In the genomic region with DNA sequence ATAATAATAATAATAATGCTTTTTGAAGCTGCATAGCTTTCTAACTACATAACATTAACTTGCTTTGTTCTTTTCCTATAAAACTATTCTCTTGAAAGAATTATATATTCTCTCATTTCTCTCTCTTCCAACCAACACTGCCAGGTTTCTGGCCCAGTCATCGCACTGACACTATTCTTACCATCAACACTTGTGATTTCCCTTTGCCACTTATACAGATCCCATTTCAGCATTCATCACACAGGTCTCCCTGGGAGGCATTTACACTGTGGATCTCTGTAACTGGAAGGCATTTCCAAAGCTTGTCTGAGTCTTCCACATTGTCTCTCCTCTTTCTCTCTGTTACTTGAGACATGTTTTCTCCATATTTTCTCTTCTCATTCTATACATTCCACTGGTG, we compare ENCODE assay signal across 29 cellular contexts.
"Had no signal": no experiment of that assay in that cellular context is flagged by ENCODE, and none has a peak within 500 bp of the region (broad histone marks: within the 10 kb centered on the region; RNA-seq: fewer than 3 reads in every experiment).

No MANE protein-coding gene starts in this region.

- ATAC-seq: stimulated activated effector memory CD8-positive, alpha-beta T cell treated with anti-CD3 and anti-CD28 coated beads, Interleukin-12 subunit alpha, Interleukin-12 subunit beta, amount 100 ng/mL, for 72 hours; stimulated activated memory B cell treated with anti-CD40 and anti-IgM and Interleukin-4, amounts not matched to agents 10 μg/mL and 1 μg/mL and 100 μg/mL, for 72 hours; stimulated activated naive B cell treated with anti-CD40 and anti-IgM and Interleukin-4, amounts not matched to agents 10 μg/mL and 1 μg/mL and 100 μg/mL, for 72 hours; stimulated activated naive CD8-positive, alpha-beta T cell treated with anti-CD3 and anti-CD28 coated beads, Interleukin-15, amount 100 ng/mL, for 72 hours; stimulated activated naive CD8-positive, alpha-beta T cell treated with anti-CD3 and anti-CD28 coated beads, Interleukin-15, Interleukin-2, amounts not matched to agents 100 U/mL and 50 U/mL, for 24 hours; upper lobe of right lung had no signal

- H3K27me3 Mint-ChIP-seq: stimulated activated memory B cell treated with anti-CD40 and anti-IgM and Interleukin-4, amounts not matched to agents 10 μg/mL and 1 μg/mL and 100 μg/mL, for 72 hours; stimulated activated naive B cell treated with anti-CD40 and anti-IgM and Interleukin-4, amounts not matched to agents 10 μg/mL and 1 μg/mL and 100 μg/mL, for 72 hours; stimulated activated naive CD8-positive, alpha-beta T cell treated with anti-CD3 and anti-CD28 coated beads, Interleukin-15, amount 100 ng/mL, for 72 hours; stimulated activated naive CD8-positive, alpha-beta T cell treated with anti-CD3 and anti-CD28 coated beads, Interleukin-15, Interleukin-2, amounts not matched to agents 100 ng/mL and 50 ng/mL, for 24 hours; type B pancreatic cell had no signal

- H3K9me3 ChIP-seq: stomach, suprapubic skin, testis, thoracic aorta, thyroid gland, tibial artery, transverse colon, upper lobe of left lung, upper lobe of right lung, uterus, vagina had no signal

- H3K27ac ChIP-seq: stomach, suprapubic skin, testis, thoracic aorta, thyroid gland, tibial artery, tibial nerve, transverse colon, upper lobe of left lung, upper lobe of right lung, uterus, vagina had no signal

- FAIRE-seq: urothelium cell line had no signal

- H3K36me3 Mint-ChIP-seq: stimulated activated effector memory CD8-positive, alpha-beta T cell treated with anti-CD3 and anti-CD28 coated beads, Interleukin-12 subunit alpha, Interleukin-12 subunit beta, amount 100 ng/mL, for 72 hours; stimulated activated memory B cell treated with anti-CD40 and anti-IgM and Interleukin-4, amounts not matched to agents 10 μg/mL and 1 μg/mL and 100 μg/mL, for 72 hours; stimulated activated naive B cell treated with anti-CD40 and anti-IgM and Interleukin-4, amounts not matched to agents 10 μg/mL and 1 μg/mL and 100 μg/mL, for 72 hours; type B pancreatic cell had no signal

- H3K4me3 ChIP-seq: stomach, suprapubic skin, testis, thoracic aorta, thyroid gland, tibial artery, tibial nerve, transverse colon, upper lobe of left lung, upper lobe of right lung, uterus, vagina had no signal

- H3K4me1 ChIP-seq: stomach, suprapubic skin, testis, thyroid gland, tibial artery, tibial nerve, transverse colon, upper lobe of right lung, uterus, vagina had no signal

- H3K36me3 ChIP-seq: stomach, suprapubic skin, thoracic aorta, thyroid gland, tibial artery, tibial nerve, transverse colon, upper lobe of left lung, upper lobe of right lung, uterus, vagina had no signal

- H3K9me3 Mint-ChIP-seq: stimulated activated effector memory CD8-positive, alpha-beta T cell treated with anti-CD3 and anti-CD28 coated beads, Interleukin-12 subunit alpha, Interleukin-12 subunit beta, amount 100 ng/mL, for 72 hours; stimulated activated naive B cell treated with anti-CD40 and anti-IgM and Interleukin-4, amounts not matched to agents 10 μg/mL and 1 μg/mL and 100 μg/mL, for 72 hours; stimulated activated naive CD8-positive, alpha-beta T cell treated with anti-CD3 and anti-CD28 coated beads, Interleukin-15, Interleukin-2, amounts not matched to agents 100 ng/mL and 50 ng/mL, for 24 hours; type B pancreatic cell had no signal

- H3K27me3 ChIP-seq: stomach, suprapubic skin, testis, thyroid gland, tibial artery, tibial nerve, transverse colon, upper lobe of left lung, upper lobe of right lung, uterus, vagina had no signal

- H3K4me3 Mint-ChIP-seq: stimulated activated effector memory CD8-positive, alpha-beta T cell treated with anti-CD3 and anti-CD28 coated beads, Interleukin-12 subunit alpha, Interleukin-12 subunit beta, amount 100 ng/mL, for 72 hours; stimulated activated memory B cell treated with anti-CD40 and anti-IgM and Interleukin-4, amounts not matched to agents 10 μg/mL and 1 μg/mL and 100 μg/mL, for 72 hours; stimulated activated naive B cell treated with anti-CD40 and anti-IgM and Interleukin-4, amounts not matched to agents 10 μg/mL and 1 μg/mL and 100 μg/mL, for 72 hours; stimulated activated naive CD8-positive, alpha-beta T cell treated with anti-CD3 and anti-CD28 coated beads, Interleukin-15, amount 100 ng/mL, for 72 hours; stimulated activated naive CD8-positive, alpha-beta T cell treated with anti-CD3 and anti-CD28 coated beads, Interleukin-15, Interleukin-2, amounts not matched to agents 100 ng/mL and 50 ng/mL, for 24 hours; type B pancreatic cell had no signal

- DNase-seq: stimulated activated CD4-positive, alpha-beta T cell treated with anti-CD3 and anti-CD28 coated beads, Interleukin-2, amount 100 ng/mL, for 48 hours; stimulated activated CD4-positive, alpha-beta T cell treated with anti-CD3 and anti-CD28 coated beads, Interleukin-4, amount 100 ng/mL, for 1 hour; stimulated activated CD4-positive, alpha-beta T cell treated with anti-CD3 and anti-CD28 coated beads, Interleukin-4, amount 100 ng/mL, for 24 hours; stimulated activated CD4-positive, alpha-beta T cell treated with anti-CD3 and anti-CD28 coated beads, Interleukin-4, amount 100 ng/mL, for 4 hours; stimulated activated CD8-positive, alpha-beta memory T cell treated with anti-CD3 and anti-CD28 coated beads, Interleukin-4, amount 100 ng/mL, for 48 hours; stimulated activated naive B cell treated with anti-CD40 and anti-IgM and Interleukin-4, amounts not matched to agents 10 μg/mL and 1 μg/mL and 100 μg/mL, for 72 hours; stimulated activated naive CD4-positive, alpha-beta T cell; stimulated activated naive CD4-positive, alpha-beta T cell treated with Interleukin-2 at 50 U/mL for 16 hours; stimulated activated naive CD8-positive, alpha-beta T cell treated with anti-CD3 and anti-CD28 coated beads, Interleukin-15, amount 100 ng/mL, for 72 hours; stimulated activated naive CD8-positive, alpha-beta T cell treated with anti-CD3 and anti-CD28 coated beads, Interleukin-15, Interleukin-2, amounts not matched to agents 100 U/mL and 50 U/mL, for 24 hours; stomach; substantia nigra; testis; thyroid gland; tibial artery; transverse colon; trophoblast cell; upper lobe of left lung; upper lobe of right lung; uterus had no signal

- H3K4me1 Mint-ChIP-seq: stimulated activated effector memory CD8-positive, alpha-beta T cell treated with anti-CD3 and anti-CD28 coated beads, Interleukin-12 subunit alpha, Interleukin-12 subunit beta, amount 100 ng/mL, for 72 hours; stimulated activated memory B cell treated with anti-CD40 and anti-IgM and Interleukin-4, amounts not matched to agents 10 μg/mL and 1 μg/mL and 100 μg/mL, for 72 hours; stimulated activated naive B cell treated with anti-CD40 and anti-IgM and Interleukin-4, amounts not matched to agents 10 μg/mL and 1 μg/mL and 100 μg/mL, for 72 hours; stimulated activated naive CD8-positive, alpha-beta T cell treated with anti-CD3 and anti-CD28 coated beads, Interleukin-15, amount 100 ng/mL, for 72 hours had no signal

- H3K27ac Mint-ChIP-seq: stimulated activated effector memory CD8-positive, alpha-beta T cell treated with anti-CD3 and anti-CD28 coated beads, Interleukin-12 subunit alpha, Interleukin-12 subunit beta, amount 100 ng/mL, for 72 hours; stimulated activated memory B cell treated with anti-CD40 and anti-IgM and Interleukin-4, amounts not matched to agents 10 μg/mL and 1 μg/mL and 100 μg/mL, for 72 hours; stimulated activated naive B cell treated with anti-CD40 and anti-IgM and Interleukin-4, amounts not matched to agents 10 μg/mL and 1 μg/mL and 100 μg/mL, for 72 hours; stimulated activated naive CD8-positive, alpha-beta T cell treated with anti-CD3 and anti-CD28 coated beads, Interleukin-15, Interleukin-2, amounts not matched to agents 100 ng/mL and 50 ng/mL, for 24 hours; type B pancreatic cell had no signal
